In the genomic region with DNA sequence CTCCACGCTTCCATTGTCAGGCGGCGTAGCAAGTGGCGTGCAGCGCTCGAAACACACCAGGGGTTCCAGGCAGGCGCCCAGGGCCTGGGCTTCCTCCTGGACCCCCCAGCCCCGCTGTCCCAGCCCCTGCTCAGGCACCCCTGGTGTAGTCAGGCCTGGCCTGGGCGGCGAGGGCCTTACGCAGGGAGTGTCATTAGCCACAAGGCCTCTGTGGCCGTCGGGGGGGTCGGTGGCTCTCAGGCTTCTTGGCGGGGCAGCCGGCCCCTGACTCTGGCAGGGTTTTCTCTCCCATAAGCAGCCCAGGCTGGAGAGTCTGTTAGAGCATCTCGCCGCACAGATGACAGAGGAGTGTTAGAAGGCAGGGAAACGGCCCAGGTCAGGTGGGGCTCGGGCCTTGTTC, we compare ENCODE assay signal across 19 cellular contexts.
"Had no signal": no experiment of that assay in that cellular context is flagged by ENCODE, and none has a peak within 500 bp of the region (broad histone marks: within the 10 kb centered on the region; RNA-seq: fewer than 3 reads in every experiment).

No MANE protein-coding gene starts in this region.

- H3K9me3 Mint-ChIP-seq: effector memory CD8-positive, alpha-beta T cell; natural killer cell; stimulated activated memory B cell treated with anti-CD40 and anti-IgM and Interleukin-4, amounts not matched to agents 10 μg/mL and 1 μg/mL and 100 μg/mL, for 72 hours; stimulated activated naive CD8-positive, alpha-beta T cell treated with anti-CD3 and anti-CD28 coated beads, Interleukin-15, Interleukin-2, amounts not matched to agents 100 ng/mL and 50 ng/mL, for 24 hours had no signal

- H3K4me3 ChIP-seq: esophagus squamous epithelium, lower lobe of right lung, sigmoid colon, thoracic aorta, tibial nerve, upper lobe of left lung had no signal

- H3K4me1 Mint-ChIP-seq: natural killer cell; stimulated activated memory B cell treated with anti-CD40 and anti-IgM and Interleukin-4, amounts not matched to agents 10 μg/mL and 1 μg/mL and 100 μg/mL, for 72 hours had no signal

- H3K27ac ChIP-seq: esophagus squamous epithelium, lower lobe of right lung, parathyroid adenoma, sigmoid colon, thoracic aorta, tibial nerve, upper lobe of left lung had no signal

- H2AFZ ChIP-seq: parathyroid adenoma had no signal

- H3K4me3 Mint-ChIP-seq: natural killer cell; stimulated activated memory B cell treated with anti-CD40 and anti-IgM and Interleukin-4, amounts not matched to agents 10 μg/mL and 1 μg/mL and 100 μg/mL, for 72 hours; stimulated activated naive CD8-positive, alpha-beta T cell treated with anti-CD3 and anti-CD28 coated beads, Interleukin-15, Interleukin-2, amounts not matched to agents 100 ng/mL and 50 ng/mL, for 24 hours had no signal

- ATAC-seq: left ventricle myocardium superior; lower lobe of right lung; stimulated activated memory B cell treated with anti-CD40 and anti-IgM and Interleukin-4, amounts not matched to agents 10 μg/mL and 1 μg/mL and 100 μg/mL, for 72 hours had no signal

- H3K27me3 Mint-ChIP-seq: effector memory CD8-positive, alpha-beta T cell; progenitor cell of endocrine pancreas; stimulated activated memory B cell treated with anti-CD40 and anti-IgM and Interleukin-4, amounts not matched to agents 10 μg/mL and 1 μg/mL and 100 μg/mL, for 72 hours; stimulated activated naive CD8-positive, alpha-beta T cell treated with anti-CD3 and anti-CD28 coated beads, Interleukin-15, Interleukin-2, amounts not matched to agents 100 ng/mL and 50 ng/mL, for 24 hours had no signal

- H3K27ac Mint-ChIP-seq: natural killer cell; progenitor cell of endocrine pancreas; stimulated activated memory B cell treated with anti-CD40 and anti-IgM and Interleukin-4, amounts not matched to agents 10 μg/mL and 1 μg/mL and 100 μg/mL, for 72 hours; stimulated activated naive CD8-positive, alpha-beta T cell treated with anti-CD3 and anti-CD28 coated beads, Interleukin-15, Interleukin-2, amounts not matched to agents 100 ng/mL and 50 ng/mL, for 24 hours had no signal

- H3K9me3 ChIP-seq: esophagus squamous epithelium, lower lobe of right lung, sigmoid colon, thoracic aorta, tibial nerve, upper lobe of left lung had no signal

- H3K9ac ChIP-seq: parathyroid adenoma had no signal

- DNase-seq: cortex of kidney; erythroblast; esophagus squamous epithelium; foreskin melanocyte; head of caudate nucleus; left ventricle myocardium superior; lower lobe of right lung; natural killer cell; sigmoid colon; stimulated activated CD4-positive, alpha-beta T cell treated with anti-CD3 and anti-CD28 coated beads, Interleukin-2, amount 100 ng/mL, for 24 hours; stimulated activated CD4-positive, alpha-beta T cell treated with anti-CD3 and anti-CD28 coated beads, Interleukin-4, amount 100 ng/mL, for 24 hours had no signal

- H3K27me3 ChIP-seq: esophagus squamous epithelium, sigmoid colon, tibial nerve, upper lobe of left lung had no signal

- H3K4me1 ChIP-seq: lower lobe of right lung, parathyroid adenoma had no signal
